1 cellular context compared by ENCODE assay signal in the genomic region with DNA sequence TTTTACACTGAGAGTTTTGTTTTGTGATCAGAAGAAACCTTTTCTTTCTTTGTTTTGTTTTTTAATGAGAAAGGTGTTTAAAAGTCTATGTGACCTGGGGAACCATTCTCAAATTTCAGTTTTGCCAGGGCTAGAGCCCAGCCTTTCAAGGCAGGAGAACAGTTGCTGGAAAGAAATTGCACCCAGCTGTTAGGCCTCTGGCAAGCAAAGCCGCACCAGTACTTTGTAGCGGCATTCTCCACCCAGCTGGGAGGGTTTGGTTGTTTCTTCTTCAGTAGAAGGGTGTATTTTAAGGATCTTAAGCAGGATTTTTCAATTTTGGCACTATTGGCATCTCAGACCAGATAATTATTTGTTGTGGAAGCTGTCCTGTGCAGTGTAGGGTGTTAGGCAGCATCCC.
TF ChIP-seq lines count a peak whose summit lies in the region.

No MANE protein-coding gene starts in this region.

TF ChIP-seq in GM12878, 131 proteins besides CTCF, POLR2A, EP300 and RAD21:
- TF ChIP-seq, protein P1, sequence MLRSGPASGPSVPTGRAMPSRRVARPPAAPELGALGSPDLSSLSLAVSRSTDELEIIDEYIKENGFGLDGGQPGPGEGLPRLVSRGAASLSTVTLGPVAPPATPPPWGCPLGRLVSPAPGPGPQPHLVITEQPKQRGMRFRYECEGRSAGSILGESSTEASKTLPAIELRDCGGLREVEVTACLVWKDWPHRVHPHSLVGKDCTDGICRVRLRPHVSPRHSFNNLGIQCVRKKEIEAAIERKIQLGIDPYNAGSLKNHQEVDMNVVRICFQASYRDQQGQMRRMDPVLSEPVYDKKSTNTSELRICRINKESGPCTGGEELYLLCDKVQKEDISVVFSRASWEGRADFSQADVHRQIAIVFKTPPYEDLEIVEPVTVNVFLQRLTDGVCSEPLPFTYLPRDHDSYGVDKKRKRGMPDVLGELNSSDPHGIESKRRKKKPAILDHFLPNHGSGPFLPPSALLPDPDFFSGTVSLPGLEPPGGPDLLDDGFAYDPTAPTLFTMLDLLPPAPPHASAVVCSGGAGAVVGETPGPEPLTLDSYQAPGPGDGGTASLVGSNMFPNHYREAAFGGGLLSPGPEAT (IDR thresholded peaks at IDR 0.05; ENCODE audit: low read depth): no peak
- TF ChIP-seq, protein P2, sequence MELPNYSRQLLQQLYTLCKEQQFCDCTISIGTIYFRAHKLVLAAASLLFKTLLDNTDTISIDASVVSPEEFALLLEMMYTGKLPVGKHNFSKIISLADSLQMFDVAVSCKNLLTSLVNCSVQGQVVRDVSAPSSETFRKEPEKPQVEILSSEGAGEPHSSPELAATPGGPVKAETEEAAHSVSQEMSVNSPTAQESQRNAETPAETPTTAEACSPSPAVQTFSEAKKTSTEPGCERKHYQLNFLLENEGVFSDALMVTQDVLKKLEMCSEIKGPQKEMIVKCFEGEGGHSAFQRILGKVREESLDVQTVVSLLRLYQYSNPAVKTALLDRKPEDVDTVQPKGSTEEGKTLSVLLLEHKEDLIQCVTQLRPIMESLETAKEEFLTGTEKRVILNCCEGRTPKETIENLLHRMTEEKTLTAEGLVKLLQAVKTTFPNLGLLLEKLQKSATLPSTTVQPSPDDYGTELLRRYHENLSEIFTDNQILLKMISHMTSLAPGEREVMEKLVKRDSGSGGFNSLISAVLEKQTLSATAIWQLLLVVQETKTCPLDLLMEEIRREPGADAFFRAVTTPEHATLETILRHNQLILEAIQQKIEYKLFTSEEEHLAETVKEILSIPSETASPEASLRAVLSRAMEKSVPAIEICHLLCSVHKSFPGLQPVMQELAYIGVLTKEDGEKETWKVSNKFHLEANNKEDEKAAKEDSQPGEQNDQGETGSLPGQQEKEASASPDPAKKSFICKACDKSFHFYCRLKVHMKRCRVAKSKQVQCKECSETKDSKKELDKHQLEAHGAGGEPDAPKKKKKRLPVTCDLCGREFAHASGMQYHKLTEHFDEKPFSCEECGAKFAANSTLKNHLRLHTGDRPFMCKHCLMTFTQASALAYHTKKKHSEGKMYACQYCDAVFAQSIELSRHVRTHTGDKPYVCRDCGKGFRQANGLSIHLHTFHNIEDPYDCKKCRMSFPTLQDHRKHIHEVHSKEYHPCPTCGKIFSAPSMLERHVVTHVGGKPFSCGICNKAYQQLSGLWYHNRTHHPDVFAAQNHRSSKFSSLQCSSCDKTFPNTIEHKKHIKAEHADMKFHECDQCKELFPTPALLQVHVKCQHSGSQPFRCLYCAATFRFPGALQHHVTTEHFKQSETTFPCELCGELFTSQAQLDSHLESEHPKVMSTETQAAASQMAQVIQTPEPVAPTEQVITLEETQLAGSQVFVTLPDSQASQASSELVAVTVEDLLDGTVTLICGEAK (IDR thresholded peaks at IDR 0.05; ENCODE audit: borderline replicate concordance): no peak
- TF ChIP-seq NFXL1 (IDR thresholded peaks at IDR 0.05; ENCODE audit: borderline replicate concordance) (no peak), EZH2 (IDR thresholded peaks at IDR 0.05; ENCODE audit: borderline replicate concordance, control insufficient read depth, low read depth, low read length) (no peak), RELA (IDR thresholded peaks at IDR 0.05; ENCODE audit: borderline replicate concordance, partially characterized antibody) (no peak), STAT1 (conservative IDR thresholded peaks at IDR 0.05) (no peak), MXI1 (IDR thresholded peaks at IDR 0.05; ENCODE audit: low read depth, low read length) (no peak), ETV6 (conservative IDR thresholded peaks at IDR 0.05 in 1 of 2, IDR thresholded peaks at IDR 0.05 in 1 of 2; ENCODE audit: borderline replicate concordance in 1 of 2, low read depth in 1 of 2) (no peak), IKZF1 (conservative IDR thresholded peaks at IDR 0.05) (no peak), ZNF217 (IDR thresholded peaks at IDR 0.05) (no peak)
- TF ChIP-seq, protein P3, sequence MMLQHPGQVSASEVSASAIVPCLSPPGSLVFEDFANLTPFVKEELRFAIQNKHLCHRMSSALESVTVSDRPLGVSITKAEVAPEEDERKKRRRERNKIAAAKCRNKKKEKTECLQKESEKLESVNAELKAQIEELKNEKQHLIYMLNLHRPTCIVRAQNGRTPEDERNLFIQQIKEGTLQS (IDR thresholded peaks at IDR 0.05; ENCODE audit: borderline replicate concordance, extremely low read depth, low read depth, low read length): no peak
- TF ChIP-seq, protein P4, sequence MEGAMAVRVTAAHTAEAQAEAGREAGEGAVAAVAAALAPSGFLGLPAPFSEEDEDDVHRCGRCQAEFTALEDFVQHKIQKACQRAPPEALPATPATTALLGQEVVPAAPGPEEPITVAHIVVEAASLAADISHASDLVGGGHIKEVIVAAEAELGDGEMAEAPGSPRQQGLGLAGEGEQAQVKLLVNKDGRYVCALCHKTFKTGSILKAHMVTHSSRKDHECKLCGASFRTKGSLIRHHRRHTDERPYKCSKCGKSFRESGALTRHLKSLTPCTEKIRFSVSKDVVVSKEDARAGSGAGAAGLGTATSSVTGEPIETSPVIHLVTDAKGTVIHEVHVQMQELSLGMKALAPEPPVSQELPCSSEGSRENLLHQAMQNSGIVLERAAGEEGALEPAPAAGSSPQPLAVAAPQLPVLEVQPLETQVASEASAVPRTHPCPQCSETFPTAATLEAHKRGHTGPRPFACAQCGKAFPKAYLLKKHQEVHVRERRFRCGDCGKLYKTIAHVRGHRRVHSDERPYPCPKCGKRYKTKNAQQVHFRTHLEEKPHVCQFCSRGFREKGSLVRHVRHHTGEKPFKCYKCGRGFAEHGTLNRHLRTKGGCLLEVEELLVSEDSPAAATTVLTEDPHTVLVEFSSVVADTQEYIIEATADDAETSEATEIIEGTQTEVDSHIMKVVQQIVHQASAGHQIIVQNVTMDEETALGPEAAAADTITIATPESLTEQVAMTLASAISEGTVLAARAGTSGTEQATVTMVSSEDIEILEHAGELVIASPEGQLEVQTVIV (IDR thresholded peaks at IDR 0.05; ENCODE audit: borderline replicate concordance, partially characterized antibody): no peak
